1 cellular context compared by ENCODE assay signal in the genomic region with DNA sequence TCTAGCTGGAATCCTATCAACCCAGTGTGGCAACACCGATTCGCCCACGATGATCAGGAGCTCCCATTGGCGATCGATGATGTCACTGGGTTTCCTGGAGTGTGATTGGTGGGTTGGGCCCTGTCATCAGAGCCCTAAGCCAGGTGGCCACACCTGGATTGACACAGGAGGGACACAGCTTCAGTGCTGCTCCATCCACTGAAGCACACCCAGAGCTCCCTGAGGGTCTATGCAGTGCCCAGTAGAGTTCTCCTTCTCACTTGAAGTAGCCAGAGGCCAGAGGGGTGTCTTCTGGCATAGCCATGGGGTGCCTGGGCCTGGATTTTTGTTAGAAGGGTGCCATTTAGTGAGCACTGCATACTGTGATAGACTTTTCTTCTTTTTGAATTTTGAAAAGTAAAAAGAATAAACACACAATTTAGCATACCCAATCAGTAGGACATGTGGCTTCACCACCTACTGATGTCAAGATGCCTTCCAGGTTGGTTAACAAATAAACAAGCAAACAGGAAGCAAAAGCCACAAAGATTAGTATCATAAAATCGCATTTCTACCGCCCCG.
A peak's percentile ranks its signal among the peaks of the same experiment; 100 is the strongest.
TF ChIP-seq lines count a peak whose summit lies in the region.

No MANE protein-coding gene starts in this region.

TF ChIP-seq in H1, 55 proteins besides CTCF, POLR2A, EP300 and RAD21:
- TF ChIP-seq SIX5 (IDR thresholded peaks at IDR 0.05; ENCODE audit: low read depth, low read length) = no peak
- peak; percentile 86 for TF ChIP-seq RFX5 (IDR thresholded peaks at IDR 0.05; ENCODE audit: borderline replicate concordance, low read depth, low read length)
- no peak for TF ChIP-seq MAFK (IDR thresholded peaks at IDR 0.05; ENCODE audit: low read depth, low read length)
- TF ChIP-seq CREB1 (IDR thresholded peaks at IDR 0.05) = peak; percentile 59; the same call in 1 of the 2 replicates
- TF ChIP-seq, protein P1, sequence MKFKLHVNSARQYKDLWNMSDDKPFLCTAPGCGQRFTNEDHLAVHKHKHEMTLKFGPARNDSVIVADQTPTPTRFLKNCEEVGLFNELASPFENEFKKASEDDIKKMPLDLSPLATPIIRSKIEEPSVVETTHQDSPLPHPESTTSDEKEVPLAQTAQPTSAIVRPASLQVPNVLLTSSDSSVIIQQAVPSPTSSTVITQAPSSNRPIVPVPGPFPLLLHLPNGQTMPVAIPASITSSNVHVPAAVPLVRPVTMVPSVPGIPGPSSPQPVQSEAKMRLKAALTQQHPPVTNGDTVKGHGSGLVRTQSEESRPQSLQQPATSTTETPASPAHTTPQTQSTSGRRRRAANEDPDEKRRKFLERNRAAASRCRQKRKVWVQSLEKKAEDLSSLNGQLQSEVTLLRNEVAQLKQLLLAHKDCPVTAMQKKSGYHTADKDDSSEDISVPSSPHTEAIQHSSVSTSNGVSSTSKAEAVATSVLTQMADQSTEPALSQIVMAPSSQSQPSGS (IDR thresholded peaks at IDR 0.05; ENCODE audit: low read length) = 0 out of 2 replicates have a peak, but pooled peaks have one; percentile 42
